Comparison of ENCODE assay signal across 8 cellular contexts in the genomic region with DNA sequence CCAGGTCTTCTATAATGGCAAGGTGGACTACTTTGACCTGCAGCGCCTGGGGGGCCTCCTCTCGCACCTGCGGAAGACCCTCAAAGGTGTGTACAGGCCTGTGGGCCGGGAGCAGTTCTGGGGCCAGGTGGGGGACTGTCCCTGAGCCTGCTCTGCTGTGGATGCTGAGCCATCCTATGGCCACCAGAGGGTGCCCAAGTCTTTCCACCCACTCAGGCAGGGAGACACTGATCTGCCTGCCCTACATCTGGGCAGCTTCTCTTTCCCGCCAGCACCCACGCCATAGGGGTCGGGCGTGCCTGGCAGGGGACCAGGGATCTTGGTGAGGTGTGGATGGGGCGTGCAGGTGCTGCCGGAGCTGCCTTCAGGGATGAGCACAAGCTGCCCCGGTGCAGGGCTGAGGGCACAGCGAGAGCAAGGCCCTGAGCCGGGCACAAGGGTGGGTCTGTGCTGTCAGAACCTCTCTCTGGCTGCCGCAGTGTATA. TPM values are rescaled to one million over a fixed set of nuclear protein-coding genes. Genes with fewer than 3 reads are reported as not detected.
DNase-seq lines count a peak whose midpoint lies in the region; ATAC-seq and TF ChIP-seq lines count a peak whose summit lies in the region.

No MANE protein-coding gene starts in this region.

- no peak overlapping the region for H3K4me3 Mint-ChIP-seq in stimulated activated naive B cell treated with anti-CD40 and anti-IgM and Interleukin-4, amounts not matched to agents 10 μg/mL and 1 μg/mL and 100 μg/mL, for 72 hours

- H3K27ac Mint-ChIP-seq in stimulated activated naive B cell treated with anti-CD40 and anti-IgM and Interleukin-4, amounts not matched to agents 10 μg/mL and 1 μg/mL and 100 μg/mL, for 72 hours, result peak overlapping the region; percentile 45

- H3K4me1 Mint-ChIP-seq in stimulated activated naive B cell treated with anti-CD40 and anti-IgM and Interleukin-4, amounts not matched to agents 10 μg/mL and 1 μg/mL and 100 μg/mL, for 72 hours, result peaks cover 11 to 18% of the 10 kb centered on the region in 2 donors

- H3K27me3 Mint-ChIP-seq in stimulated activated naive B cell treated with anti-CD40 and anti-IgM and Interleukin-4, amounts not matched to agents 10 μg/mL and 1 μg/mL and 100 μg/mL, for 72 hours, result no peaks in the 10 kb centered on the region

- no peaks in the 10 kb centered on the region for H3K9me3 Mint-ChIP-seq in stimulated activated naive B cell treated with anti-CD40 and anti-IgM and Interleukin-4, amounts not matched to agents 10 μg/mL and 1 μg/mL and 100 μg/mL, for 72 hours

- POLR2A ChIA-PET in HEK293T (lab: Yijun Ruan, JAX), result no interaction called here

- CTCF ChIA-PET in HEK293T (lab: Yijun Ruan, JAX), result no interaction called here

- DNase-seq in ELR (ENCODE audit: low read depth), result peak; percentile 74
- peak; percentile 86 for DNase-seq in HEK293T (ENCODE audit: extremely low spot score)
- DNase-seq in NCI-H2196 treated with DMSO at 0.1 percent for 48 hours (lab: John Stamatoyannopoulos, UW; ENCODE audit: unreplicated experiment), result peak; percentile 21
- DNase-seq in activated CD4-positive, alpha-beta T cell treated with anti-CD3 and anti-CD28 coated beads for 4 hours, result peak; percentile 52 to 59
- DNase-seq in dermis blood vessel endothelial cell, result peak; percentile 85
- DNase-seq in medulla oblongata (ENCODE audit: extremely low spot score), result peak; percentile 79
- peak; percentile 63 for DNase-seq in stimulated activated naive B cell treated with anti-CD40 and anti-IgM and Interleukin-4, amounts not matched to agents 10 μg/mL and 1 μg/mL and 100 μg/mL, for 72 hours

- H3K36me3 Mint-ChIP-seq in stimulated activated naive B cell treated with anti-CD40 and anti-IgM and Interleukin-4, amounts not matched to agents 10 μg/mL and 1 μg/mL and 100 μg/mL, for 72 hours, result peaks cover 22 to 61% of the 10 kb centered on the region in 2 donors

- peak; percentile 97 to 99 for ATAC-seq in stimulated activated naive B cell treated with anti-CD40 and anti-IgM and Interleukin-4, amounts not matched to agents 10 μg/mL and 1 μg/mL and 100 μg/mL, for 72 hours (replicated peaks)
- no peak for ATAC-seq in HG02981 (IDR thresholded peaks at IDR 0.05; ENCODE audit: unreplicated experiment)

TF ChIP-seq in HEK293T, 16 proteins besides CTCF, POLR2A, EP300 and RAD21:
- TF ChIP-seq NFRKB (IDR thresholded peaks at IDR 0.05) (no peak), TARDBP (IDR thresholded peaks at IDR 0.05) (no peak), FOXM1 (IDR thresholded peaks at IDR 0.05; ENCODE audit: borderline replicate concordance) (no peak), L3MBTL2 (conservative IDR thresholded peaks at IDR 0.05) (no peak), CTBP1 (IDR thresholded peaks at IDR 0.05; ENCODE audit: borderline replicate concordance) (no peak), FOXA1 (IDR thresholded peaks at IDR 0.05) (no peak), FOXK2 (IDR thresholded peaks at IDR 0.05) (no peak)
- TF ChIP-seq, protein P1, sequence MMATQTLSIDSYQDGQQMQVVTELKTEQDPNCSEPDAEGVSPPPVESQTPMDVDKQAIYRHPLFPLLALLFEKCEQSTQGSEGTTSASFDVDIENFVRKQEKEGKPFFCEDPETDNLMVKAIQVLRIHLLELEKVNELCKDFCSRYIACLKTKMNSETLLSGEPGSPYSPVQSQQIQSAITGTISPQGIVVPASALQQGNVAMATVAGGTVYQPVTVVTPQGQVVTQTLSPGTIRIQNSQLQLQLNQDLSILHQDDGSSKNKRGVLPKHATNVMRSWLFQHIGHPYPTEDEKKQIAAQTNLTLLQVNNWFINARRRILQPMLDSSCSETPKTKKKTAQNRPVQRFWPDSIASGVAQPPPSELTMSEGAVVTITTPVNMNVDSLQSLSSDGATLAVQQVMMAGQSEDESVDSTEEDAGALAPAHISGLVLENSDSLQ (IDR thresholded peaks at IDR 0.05), result no peak
TF ChIP-seq in HEK293T: peak in this region for 0.

RNA-seq across cellular contexts. Expression of gene RNF123, which starts 14.1 kb away (rescaled TPM):
- 30.5 and 35.6 TPM in 2 replicates for total RNA-seq in dermis blood vessel endothelial cell

RNA-seq across cellular contexts. Expression of gene MST1, which starts 14.2 kb away (rescaled TPM):
- total RNA-seq in dermis blood vessel endothelial cell, result 2.3 and 3.7 TPM in 2 replicates

RNA-seq across cellular contexts. Expression of gene AMIGO3, which starts 16.0 kb away (rescaled TPM):
- total RNA-seq in dermis blood vessel endothelial cell, result 1.0 TPM in 1 of 2 replicates, not detected in the other

RNA-seq across cellular contexts. Expression of gene GMPPB, which starts 20.3 kb away (rescaled TPM):
- 39.0 and 50.9 TPM in 2 replicates for total RNA-seq in dermis blood vessel endothelial cell

RNA-seq across cellular contexts. Expression of gene APEH, which starts 29.3 kb away (rescaled TPM):
- total RNA-seq in dermis blood vessel endothelial cell, result 128 and 178 TPM in 2 replicates

Comparison
In these comparisons a context has a peak if more than half of its experiments do, and no peak if none do; other contexts are left out.
1. DNase-seq: peak in every context shown above with its lines; median percentile 86 in HEK293T; 85 in dermis blood vessel endothelial cell; 79 in medulla oblongata; 74 in ELR; 63 in stimulated activated naive B cell treated with anti-CD40 and anti-IgM and Interleukin-4, amounts not matched to agents 10 μg/mL and 1 μg/mL and 100 μg/mL, for 72 hours; 56 in activated CD4-positive, alpha-beta T cell treated with anti-CD3 and anti-CD28 coated beads for 4 hours; 21 in NCI-H2196 treated with DMSO at 0.1 percent for 48 hours.